22 cellular contexts compared by ENCODE assay signal in the genomic region with DNA sequence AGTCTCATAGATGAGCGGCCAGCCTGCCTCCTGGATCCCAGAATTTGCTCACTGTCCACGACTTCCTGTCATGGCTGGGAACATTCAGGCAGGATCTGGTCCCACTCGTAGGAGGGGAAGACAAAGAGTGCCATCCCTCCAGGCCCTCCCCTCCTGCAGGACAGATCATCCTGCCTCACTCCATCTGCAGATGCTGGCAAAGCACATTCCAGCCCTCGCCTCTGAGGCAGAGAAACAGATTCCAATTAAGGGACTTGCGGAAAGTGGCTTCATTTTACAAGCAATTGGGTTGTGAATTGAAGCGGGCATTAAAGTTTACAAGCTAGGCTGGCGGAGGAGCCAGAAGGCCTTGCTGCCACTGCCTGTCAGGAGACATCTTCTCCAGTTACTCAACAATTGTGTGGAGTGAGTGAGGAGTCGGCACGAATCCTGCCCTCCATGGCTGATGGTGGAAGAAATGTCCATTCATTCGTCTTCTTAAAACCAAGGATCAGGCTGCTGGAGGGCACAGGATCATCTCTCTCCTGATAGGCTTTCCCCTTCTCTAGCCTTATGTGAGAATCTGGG. TPM values are rescaled to one million over a fixed set of nuclear protein-coding genes. Genes with fewer than 3 reads are reported as not detected.
A peak's percentile ranks its signal among the peaks of the same experiment; 100 is the strongest.
DNase-seq lines count a peak whose midpoint lies in the region; FAIRE-seq and TF ChIP-seq lines count a peak whose summit lies in the region.
"Had no signal": no experiment of that assay in that cellular context is flagged by ENCODE, and none has a peak within 500 bp of the region (broad histone marks: within the 10 kb centered on the region; RNA-seq: fewer than 3 reads in every experiment).

No MANE protein-coding gene starts in this region.

- no peaks in the 10 kb centered on the region for H4K20me1 ChIP-seq in osteoblast (ENCODE audit: insufficient read depth, low read length)
- H4K20me1 ChIP-seq: BLaER1 had no signal

- H3K27ac ChIP-seq in HEK293 (ENCODE audit: extremely low read depth, low read depth, low read length) (no peak overlapping the region), neuronal stem cell (replicated peaks; ENCODE audit: low read length) (no peak overlapping the region), osteoblast (ENCODE audit: low read depth, low read length) (no peak overlapping the region)
- H3K27ac ChIP-seq: BLaER1 had no signal

- H3K23ac ChIP-seq in neuronal stem cell (ENCODE audit: low read depth, low read length, poor library complexity) = no peak overlapping the region

- H2BK12ac ChIP-seq in neuronal stem cell (ENCODE audit: low read length) = no peak overlapping the region

- no peak overlapping the region for H4K91ac ChIP-seq in neuronal stem cell (ENCODE audit: low read depth, low read length, poor library complexity)

- in situ Hi-C loops in KBM-7 (cut with MboI; ENCODE audit: low pct_unique_long_range_greater_than_20kb, low sequenced_read_pairs) = loop anchor here (10.0 kb wide), 1 partner anchor 194 kb away; no protein-coding TSS in a partner anchor

- POLR2A ChIA-PET in HEK293 (lab: Yijun Ruan, JAX) = no interaction called here

- H3K79me1 ChIP-seq in neuronal stem cell (ENCODE audit: low read depth, low read length) = no peaks in the 10 kb centered on the region

- no peak overlapping the region for H2BK5ac ChIP-seq in neuronal stem cell (ENCODE audit: low read length)

- H3K27me3 ChIP-seq in bronchial epithelial cell (ENCODE audit: control insufficient read depth, insufficient read depth, low read length) (peaks cover 2% of the 10 kb centered on the region), neuronal stem cell (ENCODE audit: control insufficient read depth in 3 of 3, insufficient read depth in 3 of 3, low read depth in 1 of 3, low read length in 3 of 3) (no peaks in the 10 kb centered on the region), osteoblast (ENCODE audit: insufficient read depth, low read length) (peaks cover 24% of the 10 kb centered on the region)
- H3K27me3 ChIP-seq: BLaER1 had no signal

- H3K4me2 ChIP-seq in neuronal stem cell (ENCODE audit: insufficient read depth, low read length, poor library complexity, severe bottlenecking) (no peak overlapping the region), osteoblast (ENCODE audit: insufficient read depth, low read length) (no peak overlapping the region)
- H3K4me2 ChIP-seq: BLaER1 had no signal

- no peak overlapping the region for H3K9ac ChIP-seq in neuronal stem cell (ENCODE audit: low read depth, low read length, poor library complexity)
- H3K9ac ChIP-seq: BLaER1 had no signal

- no peak overlapping the region for H4K8ac ChIP-seq in neuronal stem cell (ENCODE audit: low read depth, low read length)

- H3K18ac ChIP-seq in neuronal stem cell (ENCODE audit: low read length) = peak overlapping the region; percentile 25

- H3K4me1 ChIP-seq in HEK293 (ENCODE audit: control insufficient read depth, insufficient read depth, low read length) = 0 out of 2 replicates have a peak, but pooled peaks cover 4% of the 10 kb centered on the region
- H3K4me1 ChIP-seq in neuronal stem cell (ENCODE audit: control insufficient read depth in 2 of 2, insufficient read depth in 1 of 2, low read depth in 1 of 2, low read length in 2 of 2) = peaks cover 0 to 4% of the 10 kb centered on the region in 2 donors
- no peaks in the 10 kb centered on the region for H3K4me1 ChIP-seq in osteoblast (ENCODE audit: insufficient read depth, low read length)

- no peak overlapping the region for H2BK15ac ChIP-seq in neuronal stem cell (ENCODE audit: low read length)

- no peak overlapping the region for H3K4me3 ChIP-seq in HEK293 (ENCODE audit: low read depth, low read length)
- no peak overlapping the region for H3K4me3 ChIP-seq in bronchial epithelial cell (ENCODE audit: low read depth, low read length)
- no peak overlapping the region for H3K4me3 ChIP-seq in neuronal stem cell (ENCODE audit: low read length in 2 of 2)
- H3K4me3 ChIP-seq in osteoblast (ENCODE audit: insufficient read depth, low read length) = no peak overlapping the region
- H3K4me3 ChIP-seq: BLaER1 had no signal

- H3K36me3 ChIP-seq in HEK293 (ENCODE audit: control insufficient read depth in 2 of 2, insufficient read depth in 1 of 2, low read length in 2 of 2) (no peaks in the 10 kb centered on the region), bronchial epithelial cell (ENCODE audit: control insufficient read depth, insufficient read depth, low read length) (no peaks in the 10 kb centered on the region), neuronal stem cell (replicated peaks in 1 of 2; ENCODE audit: control insufficient read depth in 2 of 2, insufficient read depth in 2 of 2, low read length in 2 of 2) (no peaks in the 10 kb centered on the region), osteoblast (ENCODE audit: insufficient read depth, low read length) (no peaks in the 10 kb centered on the region)
- H3K36me3 ChIP-seq: BLaER1 had no signal

- no peaks in the 10 kb centered on the region for H3K9me3 ChIP-seq in HEK293 (ENCODE audit: control insufficient read depth, insufficient read depth, low read depth, low read length)
- no peaks in the 10 kb centered on the region for H3K9me3 ChIP-seq in neuronal stem cell (replicated peaks in 1 of 2; ENCODE audit: control insufficient read depth in 2 of 2, insufficient read depth in 1 of 2, low read depth in 1 of 2, low read length in 2 of 2)
- H3K9me3 ChIP-seq in osteoblast (ENCODE audit: low read depth, low read length) = no peaks in the 10 kb centered on the region

- no peak overlapping the region for H2BK120ac ChIP-seq in neuronal stem cell (ENCODE audit: low read depth, low read length)

- H3K79me2 ChIP-seq in osteoblast (ENCODE audit: insufficient read depth, low read length) = no peaks in the 10 kb centered on the region

- no CpG with 5 or more reads among the region's 10 CpGs for WGBS in neuronal stem cell (ENCODE audit: extremely low coverage in 2 of 2, insufficient read length in 2 of 2, insufficient replicate concordance in 1 of 2), 2 donors

- H3K4ac ChIP-seq in neuronal stem cell (ENCODE audit: low read length) = no peak overlapping the region

- TF ChIP-seq CTCF in HEK293 (tag by site-specific recombination; IDR thresholded peaks at IDR 0.05) (no peak), bronchial epithelial cell (IDR thresholded peaks at IDR 0.05; ENCODE audit: insufficient read depth, low read length, severe bottlenecking) (no peak), osteoblast (IDR thresholded peaks at IDR 0.05; ENCODE audit: extremely low read depth, low read depth, low read length) (no peak)

- FAIRE-seq in bronchial epithelial cell (lab: Jason Lieb, UNC) = peak; percentile 7
- FAIRE-seq: GM12892 had no signal

- H2AK5ac ChIP-seq in neuronal stem cell (ENCODE audit: low read depth, low read length) = no peak overlapping the region

- H2AFZ ChIP-seq in neuronal stem cell (ENCODE audit: low read length) (no peak overlapping the region), osteoblast (ENCODE audit: low read length) (no peak overlapping the region)

- DNase-seq in DMS 273 treated with DMSO at 0.1 percent for 48 hours (lab: John Stamatoyannopoulos, UW) (peak; percentile 15), bronchial epithelial cell (ENCODE audit: low read depth) (no peak), neuronal stem cell (ENCODE audit: low spot score) (no peak), KBM-7 (no peak), NAMALWA (ENCODE audit: low spot score) (no peak), osteoblast (ENCODE audit: insufficient read length, low spot score, missing footprints) (no peak)
- DNase-seq in effector CD8-positive, alpha-beta T cell (lab: John Stamatoyannopoulos, UW) = no peak
- DNase-seq: ACHN; CD8-positive, alpha-beta memory T cell; KG1; NCI-H1092 treated with DMSO at 0.1 percent for 48 hours; NCI-H2029; NCI-H2227 treated with DMSO at 0.1 percent for 48 hours; NCI-H526; NK-92 treated with Interleukin-12 subunit alpha and Interleukin-12 subunit beta, amount 100 ng/mL, for 24 hours; PC-3; T-helper 1 cell had no signal

- CTCF ChIA-PET in HEK293 (lab: Yijun Ruan, JAX) = interaction anchor here (0.6 to 5.4 kb wide), 7 partner anchors 10 to 207 kb away, joined by 3 to 85 read pairs (median 9); no protein-coding TSS in a partner anchor

- H3K14ac ChIP-seq in neuronal stem cell (ENCODE audit: low read length) = no peak overlapping the region

TF ChIP-seq in HEK293, 187 proteins besides CTCF, POLR2A, EP300 and RAD21:
- TF ChIP-seq ZBTB17 (tag by site-specific recombination; IDR thresholded peaks at IDR 0.05) (0 out of 2 replicates have a peak, but pooled peaks have one; percentile 15), GFI1B (tag by site-specific recombination; IDR thresholded peaks at IDR 0.05) (no peak), ZNF335 (tag by site-specific recombination; conservative IDR thresholded peaks at IDR 0.05) (peak; percentile 54), FEZF1 (tag by site-specific recombination; IDR thresholded peaks at IDR 0.05) (peak; percentile 39; the same call in 1 of the 2 replicates), MZF1 (tag by site-specific recombination; IDR thresholded peaks at IDR 0.05; ENCODE audit: borderline replicate concordance) (0 out of 2 replicates have a peak, but pooled peaks have one; percentile 22)
- TF ChIP-seq, protein P1, sequence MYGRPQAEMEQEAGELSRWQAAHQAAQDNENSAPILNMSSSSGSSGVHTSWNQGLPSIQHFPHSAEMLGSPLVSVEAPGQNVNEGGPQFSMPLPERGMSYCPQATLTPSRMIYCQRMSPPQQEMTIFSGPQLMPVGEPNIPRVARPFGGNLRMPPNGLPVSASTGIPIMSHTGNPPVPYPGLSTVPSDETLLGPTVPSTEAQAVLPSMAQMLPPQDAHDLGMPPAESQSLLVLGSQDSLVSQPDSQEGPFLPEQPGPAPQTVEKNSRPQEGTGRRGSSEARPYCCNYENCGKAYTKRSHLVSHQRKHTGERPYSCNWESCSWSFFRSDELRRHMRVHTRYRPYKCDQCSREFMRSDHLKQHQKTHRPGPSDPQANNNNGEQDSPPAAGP (tag by site-specific recombination; IDR thresholded peaks at IDR 0.05) = no peak

RNA-seq across cellular contexts. Expression of gene KCNMB1, which starts 41.8 kb away (rescaled TPM):
- total RNA-seq in bronchial epithelial cell (not detected in 2 replicates), osteoblast (under 0.01 TPM in 2 replicates)
- polyA plus RNA-seq in neuronal stem cell (2013, experiment 1 of 2) = 0.10 TPM
- 0.07 TPM for polyA plus RNA-seq in neuronal stem cell (2013, experiment 2 of 2)
- total RNA-seq: CD8-positive, alpha-beta memory T cell; G401; MCF 10A; PC-3 had no signal
- polyA plus RNA-seq: CD8-positive, alpha-beta memory T cell had no signal
